Comparison of ENCODE assay signal across 2 cellular contexts in genomic region chr5:5313081-5313736, GRCh38.
TF ChIP-seq lines count a peak whose summit lies in the region.

No MANE protein-coding gene starts in this region.

TF ChIP-seq in IMR-90, 13 proteins besides CTCF, POLR2A, EP300 and RAD21:
- TF ChIP-seq SMC3 (IDR thresholded peaks at IDR 0.05; ENCODE audit: low read depth, low read length) (no peak), CHD1 (IDR thresholded peaks at IDR 0.05; ENCODE audit: low read depth, low read length) (no peak), BHLHE40 (IDR thresholded peaks at IDR 0.05; ENCODE audit: low read depth, low read length) (no peak), RCOR1 (IDR thresholded peaks at IDR 0.05; ENCODE audit: insufficient replicate concordance, low read length) (no peak), CEBPB (IDR thresholded peaks at IDR 0.05; ENCODE audit: low read depth, low read length) (no peak), MAFK (IDR thresholded peaks at IDR 0.05; ENCODE audit: low read depth, low read length) (no peak), FOS (IDR thresholded peaks at IDR 0.05; ENCODE audit: low read depth, low read length) (no peak), MXI1 (IDR thresholded peaks at IDR 0.05; ENCODE audit: borderline replicate concordance, low read depth, low read length) (no peak), ELK1 (IDR thresholded peaks at IDR 0.05; ENCODE audit: borderline replicate concordance, low read depth, low read length) (no peak)
TF ChIP-seq in IMR-90: peak in this region for 0.

TF ChIP-seq in H1, 55 proteins besides CTCF, POLR2A, EP300 and RAD21:
- TF ChIP-seq SIX5 (IDR thresholded peaks at IDR 0.05; ENCODE audit: low read depth, low read length) (no peak), POLR2AphosphoS5 (IDR thresholded peaks at IDR 0.05; ENCODE audit: low read depth, low read length) (no peak)
